1 cellular context compared by ENCODE assay signal in the genomic region with DNA sequence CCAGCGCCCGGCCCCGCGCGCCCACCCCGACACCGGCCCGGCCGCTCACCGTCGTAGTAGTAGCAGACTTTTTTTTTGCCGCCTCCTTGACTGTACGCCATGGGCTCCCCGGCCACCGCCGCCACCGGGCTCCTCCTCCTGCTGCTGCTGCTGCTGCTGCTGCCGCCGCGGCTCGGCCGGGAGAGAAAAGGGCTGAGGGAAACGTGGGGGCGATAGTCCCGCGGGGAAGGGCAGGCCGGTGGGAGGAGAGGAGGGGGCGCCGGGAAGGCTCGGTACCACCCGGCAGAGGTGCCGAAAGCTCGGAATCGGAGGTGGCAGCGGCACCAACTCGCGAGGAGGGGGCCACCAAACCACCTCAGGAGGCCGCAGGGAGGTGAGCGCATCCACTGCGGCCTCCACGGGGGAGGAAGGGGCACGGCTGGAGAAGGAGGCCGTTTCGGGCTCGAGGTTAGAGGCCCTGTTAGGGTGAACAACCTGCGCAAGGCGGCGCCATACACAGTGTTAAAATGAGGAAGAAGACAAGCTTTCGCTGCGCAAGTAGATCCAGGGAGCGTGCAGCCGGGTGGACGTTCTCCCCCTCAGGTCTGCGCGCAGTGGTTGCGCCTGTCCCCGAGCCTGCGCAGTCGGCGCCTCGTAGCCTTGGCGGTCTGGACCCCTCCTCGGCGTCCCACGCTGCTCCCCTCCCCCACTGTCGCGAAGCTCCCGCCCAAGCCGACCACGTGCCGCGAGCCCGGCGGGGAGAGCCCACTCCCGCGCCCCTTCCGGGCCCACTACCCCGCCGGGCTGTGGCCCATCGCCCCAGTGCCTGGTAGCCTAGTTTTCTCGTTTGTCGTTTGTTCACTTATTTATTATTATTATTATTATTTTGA.
TF ChIP-seq lines count a peak whose summit lies in the region.

A gene (minus strand): TSS at position 341 of the 869 bp plus-strand sequence. CDS start 240 bp downstream, at position 101.

TF ChIP-seq in K562, 482 proteins besides CTCF, POLR2A, EP300 and RAD21 (continued from another document and continues in another):
- TF ChIP-seq, protein P1, sequence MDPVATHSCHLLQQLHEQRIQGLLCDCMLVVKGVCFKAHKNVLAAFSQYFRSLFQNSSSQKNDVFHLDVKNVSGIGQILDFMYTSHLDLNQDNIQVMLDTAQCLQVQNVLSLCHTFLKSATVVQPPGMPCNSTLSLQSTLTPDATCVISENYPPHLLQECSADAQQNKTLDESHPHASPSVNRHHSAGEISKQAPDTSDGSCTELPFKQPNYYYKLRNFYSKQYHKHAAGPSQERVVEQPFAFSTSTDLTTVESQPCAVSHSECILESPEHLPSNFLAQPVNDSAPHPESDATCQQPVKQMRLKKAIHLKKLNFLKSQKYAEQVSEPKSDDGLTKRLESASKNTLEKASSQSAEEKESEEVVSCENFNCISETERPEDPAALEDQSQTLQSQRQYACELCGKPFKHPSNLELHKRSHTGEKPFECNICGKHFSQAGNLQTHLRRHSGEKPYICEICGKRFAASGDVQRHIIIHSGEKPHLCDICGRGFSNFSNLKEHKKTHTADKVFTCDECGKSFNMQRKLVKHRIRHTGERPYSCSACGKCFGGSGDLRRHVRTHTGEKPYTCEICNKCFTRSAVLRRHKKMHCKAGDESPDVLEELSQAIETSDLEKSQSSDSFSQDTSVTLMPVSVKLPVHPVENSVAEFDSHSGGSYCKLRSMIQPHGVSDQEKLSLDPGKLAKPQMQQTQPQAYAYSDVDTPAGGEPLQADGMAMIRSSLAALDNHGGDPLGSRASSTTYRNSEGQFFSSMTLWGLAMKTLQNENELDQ (CRISPR knock-in tag; IDR thresholded peaks at IDR 0.05; ENCODE audit: borderline replicate concordance), result peak; percentile 94; the same call in 1 of the 2 replicates
- TF ChIP-seq CXXC5 (CRISPR knock-in tag; IDR thresholded peaks at IDR 0.05) (peak; percentile 95), RB1 (IDR thresholded peaks at IDR 0.05; ENCODE audit: low read depth) (peak; percentile 87), ERF (CRISPR knock-in tag; IDR thresholded peaks at IDR 0.05) (0 out of 2 replicates have a peak, but pooled peaks have one; percentile 6), ZNF766 (CRISPR knock-in tag; conservative IDR thresholded peaks at IDR 0.05) (no peak), PTTG1 (tag; IDR thresholded peaks at IDR 0.05; ENCODE audit: low read depth) (no peak), ZNF263 (CRISPR knock-in tag; IDR thresholded peaks at IDR 0.05; ENCODE audit: borderline replicate concordance) (peak; percentile 61; the same call in 1 of the 2 replicates), ETV6 (IDR thresholded peaks at IDR 0.05; ENCODE audit: borderline replicate concordance in 1 of 2, low read depth in 2 of 2, low read length in 1 of 2) (no peak), ETV6 (CRISPR knock-in tag; IDR thresholded peaks at IDR 0.05; ENCODE audit: borderline replicate concordance) (peak; percentile 90; the same call in 1 of the 2 replicates), KDM2B (CRISPR knock-in tag; IDR thresholded peaks at IDR 0.05) (0 out of 2 replicates have a peak, but pooled peaks have one; percentile 31), DIDO1 (tag; IDR thresholded peaks at IDR 0.05; ENCODE audit: low read depth) (peak; percentile 49; the same call in 1 of the 2 replicates), BCL6 (CRISPR knock-in tag; IDR thresholded peaks at IDR 0.05) (no peak), TBP (optimal IDR thresholded peaks at IDR 0.05; ENCODE audit: low read depth, low read length) (peak; percentile 57), ZNF134 (CRISPR knock-in tag; conservative IDR thresholded peaks at IDR 0.05) (no peak), GTF2E2 (tag; IDR thresholded peaks at IDR 0.05) (peak; percentile 91), ZNF696 (CRISPR knock-in tag; conservative IDR thresholded peaks at IDR 0.05) (no peak), KDM5B (IDR thresholded peaks at IDR 0.05; ENCODE audit: insufficient replicate concordance, low read depth, low read length) (peak; percentile 60), PCBP2 (IDR thresholded peaks at IDR 0.05; ENCODE audit: low read depth, low read length, poor library complexity, severe bottlenecking) (no peak), SP1 (CRISPR knock-in tag; IDR thresholded peaks at IDR 0.05) (0 out of 2 replicates have a peak, but pooled peaks have one; percentile 48), ZNF224 (CRISPR knock-in tag; IDR thresholded peaks at IDR 0.05) (peak; percentile 81; the same call in 1 of the 2 replicates), MAFF (IDR thresholded peaks at IDR 0.05; ENCODE audit: low read length) (peak; percentile 55; the same call in 1 of the 2 replicates), MEF2D (tag; conservative IDR thresholded peaks at IDR 0.05; ENCODE audit: low read depth) (0 out of 2 replicates have a peak, but pooled peaks have one; percentile 25), KAT7 (CRISPR knock-in tag; IDR thresholded peaks at IDR 0.05; ENCODE audit: borderline replicate concordance) (peak; percentile 88; the same call in 1 of the 2 replicates), MEIS2 (IDR thresholded peaks at IDR 0.05; ENCODE audit: partially characterized antibody) (peak; percentile 47), ZNF717 (CRISPR knock-in tag; IDR thresholded peaks at IDR 0.05) (no peak), NEUROD1 (IDR thresholded peaks at IDR 0.05; ENCODE audit: borderline replicate concordance, low read depth, low read length, partially characterized antibody) (peak; percentile 64), CREB1 (IDR thresholded peaks at IDR 0.05) (0 out of 2 replicates have a peak, but pooled peaks have one; percentile 29), CREB1 (CRISPR knock-in tag; IDR thresholded peaks at IDR 0.05) (peak; percentile 74), ZNF174 (CRISPR knock-in tag; IDR thresholded peaks at IDR 0.05) (no peak), BRD9 (IDR thresholded peaks at IDR 0.05; ENCODE audit: low read depth, partially characterized antibody) (no peak), STAT5A (IDR thresholded peaks at IDR 0.05; ENCODE audit: borderline replicate concordance, low read length) (peak; percentile 11; the same call in 1 of the 2 replicates), KAT8 (IDR thresholded peaks at IDR 0.05; ENCODE audit: low read depth) (no peak), EP400 (IDR thresholded peaks at IDR 0.05) (peak; percentile 96), GABPA (tag; conservative IDR thresholded peaks at IDR 0.05; ENCODE audit: low read depth) (0 out of 2 replicates have a peak, but pooled peaks have one; percentile 19), E2F3 (CRISPR knock-in tag; IDR thresholded peaks at IDR 0.05) (peak; percentile 86), L3MBTL2 (IDR thresholded peaks at IDR 0.05) (peak; percentile 100), HDAC2 (IDR thresholded peaks at IDR 0.05) (peak; percentile 48; the same call in 1 of the 2 replicates), ZNF24 (IDR thresholded peaks at IDR 0.05) (0 out of 2 replicates have a peak, but pooled peaks have one; percentile 29), PCBP1 (IDR thresholded peaks at IDR 0.05; ENCODE audit: low read depth, low read length, poor library complexity, severe bottlenecking) (peak; percentile 40), JUND (IDR thresholded peaks at IDR 0.05; ENCODE audit: borderline replicate concordance, low read depth, low read length) (peak; percentile 96), JUND (tag; IDR thresholded peaks at IDR 0.05; ENCODE audit: borderline replicate concordance, low read depth, low read length) (no peak; the same call in 2 of the 3 replicates), CBFB (CRISPR knock-in tag; IDR thresholded peaks at IDR 0.05) (peak; percentile 74; the same call in 1 of the 2 replicates)
- TF ChIP-seq, protein P2, sequence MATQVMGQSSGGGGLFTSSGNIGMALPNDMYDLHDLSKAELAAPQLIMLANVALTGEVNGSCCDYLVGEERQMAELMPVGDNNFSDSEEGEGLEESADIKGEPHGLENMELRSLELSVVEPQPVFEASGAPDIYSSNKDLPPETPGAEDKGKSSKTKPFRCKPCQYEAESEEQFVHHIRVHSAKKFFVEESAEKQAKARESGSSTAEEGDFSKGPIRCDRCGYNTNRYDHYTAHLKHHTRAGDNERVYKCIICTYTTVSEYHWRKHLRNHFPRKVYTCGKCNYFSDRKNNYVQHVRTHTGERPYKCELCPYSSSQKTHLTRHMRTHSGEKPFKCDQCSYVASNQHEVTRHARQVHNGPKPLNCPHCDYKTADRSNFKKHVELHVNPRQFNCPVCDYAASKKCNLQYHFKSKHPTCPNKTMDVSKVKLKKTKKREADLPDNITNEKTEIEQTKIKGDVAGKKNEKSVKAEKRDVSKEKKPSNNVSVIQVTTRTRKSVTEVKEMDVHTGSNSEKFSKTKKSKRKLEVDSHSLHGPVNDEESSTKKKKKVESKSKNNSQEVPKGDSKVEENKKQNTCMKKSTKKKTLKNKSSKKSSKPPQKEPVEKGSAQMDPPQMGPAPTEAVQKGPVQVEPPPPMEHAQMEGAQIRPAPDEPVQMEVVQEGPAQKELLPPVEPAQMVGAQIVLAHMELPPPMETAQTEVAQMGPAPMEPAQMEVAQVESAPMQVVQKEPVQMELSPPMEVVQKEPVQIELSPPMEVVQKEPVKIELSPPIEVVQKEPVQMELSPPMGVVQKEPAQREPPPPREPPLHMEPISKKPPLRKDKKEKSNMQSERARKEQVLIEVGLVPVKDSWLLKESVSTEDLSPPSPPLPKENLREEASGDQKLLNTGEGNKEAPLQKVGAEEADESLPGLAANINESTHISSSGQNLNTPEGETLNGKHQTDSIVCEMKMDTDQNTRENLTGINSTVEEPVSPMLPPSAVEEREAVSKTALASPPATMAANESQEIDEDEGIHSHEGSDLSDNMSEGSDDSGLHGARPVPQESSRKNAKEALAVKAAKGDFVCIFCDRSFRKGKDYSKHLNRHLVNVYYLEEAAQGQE (CRISPR knock-in tag; IDR thresholded peaks at IDR 0.05; ENCODE audit: low read depth), result peak; percentile 59; the same call in 1 of the 2 replicates
- TF ChIP-seq, protein P3, sequence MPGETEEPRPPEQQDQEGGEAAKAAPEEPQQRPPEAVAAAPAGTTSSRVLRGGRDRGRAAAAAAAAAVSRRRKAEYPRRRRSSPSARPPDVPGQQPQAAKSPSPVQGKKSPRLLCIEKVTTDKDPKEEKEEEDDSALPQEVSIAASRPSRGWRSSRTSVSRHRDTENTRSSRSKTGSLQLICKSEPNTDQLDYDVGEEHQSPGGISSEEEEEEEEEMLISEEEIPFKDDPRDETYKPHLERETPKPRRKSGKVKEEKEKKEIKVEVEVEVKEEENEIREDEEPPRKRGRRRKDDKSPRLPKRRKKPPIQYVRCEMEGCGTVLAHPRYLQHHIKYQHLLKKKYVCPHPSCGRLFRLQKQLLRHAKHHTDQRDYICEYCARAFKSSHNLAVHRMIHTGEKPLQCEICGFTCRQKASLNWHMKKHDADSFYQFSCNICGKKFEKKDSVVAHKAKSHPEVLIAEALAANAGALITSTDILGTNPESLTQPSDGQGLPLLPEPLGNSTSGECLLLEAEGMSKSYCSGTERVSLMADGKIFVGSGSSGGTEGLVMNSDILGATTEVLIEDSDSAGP (CRISPR knock-in tag; IDR thresholded peaks at IDR 0.05), result peak; percentile 74; the same call in 1 of the 2 replicates
- TF ChIP-seq, protein P4, sequence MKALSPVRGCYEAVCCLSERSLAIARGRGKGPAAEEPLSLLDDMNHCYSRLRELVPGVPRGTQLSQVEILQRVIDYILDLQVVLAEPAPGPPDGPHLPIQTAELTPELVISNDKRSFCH (CRISPR knock-in tag; IDR thresholded peaks at IDR 0.05), result no peak
- TF ChIP-seq, protein P4 (tag; IDR thresholded peaks at IDR 0.05), result peak; percentile 66
- TF ChIP-seq, protein P5, sequence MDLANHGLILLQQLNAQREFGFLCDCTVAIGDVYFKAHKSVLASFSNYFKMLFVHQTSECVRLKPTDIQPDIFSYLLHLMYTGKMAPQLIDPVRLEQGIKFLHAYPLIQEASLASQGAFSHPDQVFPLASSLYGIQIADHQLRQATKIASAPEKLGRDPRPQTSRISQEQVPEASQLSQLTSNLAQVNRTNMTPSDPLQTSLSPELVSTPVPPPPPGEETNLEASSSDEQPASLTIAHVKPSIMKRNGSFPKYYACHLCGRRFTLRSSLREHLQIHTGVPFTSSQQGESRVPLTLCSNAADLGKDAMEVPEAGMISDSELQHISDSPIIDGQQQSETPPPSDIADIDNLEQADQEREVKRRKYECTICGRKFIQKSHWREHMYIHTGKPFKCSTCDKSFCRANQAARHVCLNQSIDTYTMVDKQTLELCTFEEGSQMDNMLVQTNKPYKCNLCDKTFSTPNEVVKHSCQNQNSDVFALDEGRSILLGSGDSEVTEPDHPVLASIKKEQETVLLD (IDR thresholded peaks at IDR 0.05), result peak; percentile 76
- TF ChIP-seq, protein P6, sequence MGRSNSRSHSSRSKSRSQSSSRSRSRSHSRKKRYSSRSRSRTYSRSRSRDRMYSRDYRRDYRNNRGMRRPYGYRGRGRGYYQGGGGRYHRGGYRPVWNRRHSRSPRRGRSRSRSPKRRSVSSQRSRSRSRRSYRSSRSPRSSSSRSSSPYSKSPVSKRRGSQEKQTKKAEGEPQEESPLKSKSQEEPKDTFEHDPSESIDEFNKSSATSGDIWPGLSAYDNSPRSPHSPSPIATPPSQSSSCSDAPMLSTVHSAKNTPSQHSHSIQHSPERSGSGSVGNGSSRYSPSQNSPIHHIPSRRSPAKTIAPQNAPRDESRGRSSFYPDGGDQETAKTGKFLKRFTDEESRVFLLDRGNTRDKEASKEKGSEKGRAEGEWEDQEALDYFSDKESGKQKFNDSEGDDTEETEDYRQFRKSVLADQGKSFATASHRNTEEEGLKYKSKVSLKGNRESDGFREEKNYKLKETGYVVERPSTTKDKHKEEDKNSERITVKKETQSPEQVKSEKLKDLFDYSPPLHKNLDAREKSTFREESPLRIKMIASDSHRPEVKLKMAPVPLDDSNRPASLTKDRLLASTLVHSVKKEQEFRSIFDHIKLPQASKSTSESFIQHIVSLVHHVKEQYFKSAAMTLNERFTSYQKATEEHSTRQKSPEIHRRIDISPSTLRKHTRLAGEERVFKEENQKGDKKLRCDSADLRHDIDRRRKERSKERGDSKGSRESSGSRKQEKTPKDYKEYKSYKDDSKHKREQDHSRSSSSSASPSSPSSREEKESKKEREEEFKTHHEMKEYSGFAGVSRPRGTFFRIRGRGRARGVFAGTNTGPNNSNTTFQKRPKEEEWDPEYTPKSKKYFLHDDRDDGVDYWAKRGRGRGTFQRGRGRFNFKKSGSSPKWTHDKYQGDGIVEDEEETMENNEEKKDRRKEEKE (IDR thresholded peaks at IDR 0.05; ENCODE audit: borderline replicate concordance in 1 of 2, control insufficient read depth in 1 of 2, low read depth in 2 of 2, low read length in 1 of 2), result peak; percentile 5 to 99; a peak in 3 of 4 replicates
- TF ChIP-seq, protein P7, sequence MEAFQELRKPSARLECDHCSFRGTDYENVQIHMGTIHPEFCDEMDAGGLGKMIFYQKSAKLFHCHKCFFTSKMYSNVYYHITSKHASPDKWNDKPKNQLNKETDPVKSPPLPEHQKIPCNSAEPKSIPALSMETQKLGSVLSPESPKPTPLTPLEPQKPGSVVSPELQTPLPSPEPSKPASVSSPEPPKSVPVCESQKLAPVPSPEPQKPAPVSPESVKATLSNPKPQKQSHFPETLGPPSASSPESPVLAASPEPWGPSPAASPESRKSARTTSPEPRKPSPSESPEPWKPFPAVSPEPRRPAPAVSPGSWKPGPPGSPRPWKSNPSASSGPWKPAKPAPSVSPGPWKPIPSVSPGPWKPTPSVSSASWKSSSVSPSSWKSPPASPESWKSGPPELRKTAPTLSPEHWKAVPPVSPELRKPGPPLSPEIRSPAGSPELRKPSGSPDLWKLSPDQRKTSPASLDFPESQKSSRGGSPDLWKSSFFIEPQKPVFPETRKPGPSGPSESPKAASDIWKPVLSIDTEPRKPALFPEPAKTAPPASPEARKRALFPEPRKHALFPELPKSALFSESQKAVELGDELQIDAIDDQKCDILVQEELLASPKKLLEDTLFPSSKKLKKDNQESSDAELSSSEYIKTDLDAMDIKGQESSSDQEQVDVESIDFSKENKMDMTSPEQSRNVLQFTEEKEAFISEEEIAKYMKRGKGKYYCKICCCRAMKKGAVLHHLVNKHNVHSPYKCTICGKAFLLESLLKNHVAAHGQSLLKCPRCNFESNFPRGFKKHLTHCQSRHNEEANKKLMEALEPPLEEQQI (IDR thresholded peaks at IDR 0.05), result peak; percentile 94
